8 cellular contexts compared by ENCODE assay signal in the genomic region with DNA sequence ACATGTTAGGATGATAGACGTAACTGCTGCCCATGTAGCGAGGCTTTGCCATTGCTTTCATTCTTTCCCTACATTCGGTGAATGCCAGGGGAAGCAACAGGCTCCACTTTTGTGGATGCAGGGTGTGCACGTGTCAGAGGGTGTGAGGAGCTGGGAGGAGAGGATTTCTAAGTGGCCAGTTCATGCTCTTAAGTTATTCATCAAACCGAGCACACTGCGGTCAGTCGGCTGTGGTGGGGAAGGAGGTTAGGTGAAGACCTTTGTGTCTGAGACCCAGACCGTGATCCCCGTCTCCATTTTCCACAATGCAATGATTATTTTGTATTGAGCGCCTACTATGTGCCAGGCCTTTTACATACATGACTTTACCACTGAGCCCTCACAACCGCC.
A peak's percentile ranks its signal among the peaks of the same experiment; 100 is the strongest.
DNase-seq lines count a peak whose midpoint lies in the region; ATAC-seq and TF ChIP-seq lines count a peak whose summit lies in the region.

No MANE protein-coding gene starts in this region.

- ATAC-seq in CD8-positive, alpha-beta T cell, result no peak

- TF ChIP-seq POLR2A in ovary (IDR thresholded peaks at IDR 0.05), result no peak

- H3K4me2 ChIP-seq in PC-9, result no peak overlapping the region

- H3K4me1 ChIP-seq in CD8-positive, alpha-beta T cell (ENCODE audit: insufficient read depth, low read length), result peaks cover 8% of the 10 kb centered on the region
- H3K4me1 ChIP-seq in ovary (ENCODE audit: insufficient read depth), result peaks cover 3% of the 10 kb centered on the region
- H3K4me1 ChIP-seq in PC-9 (replicated peaks; ENCODE audit: insufficient read depth), result no peaks in the 10 kb centered on the region

- no peaks in the 10 kb centered on the region for H4K20me1 ChIP-seq in PC-9 (ENCODE audit: insufficient read depth)

- H3K9me3 Mint-ChIP-seq in CD8-positive, alpha-beta T cell, result no peaks in the 10 kb centered on the region

- H3K4me3 ChIP-seq in CD8-positive, alpha-beta T cell (ENCODE audit: low read depth, low read length), result no peak overlapping the region
- H3K4me3 ChIP-seq in fibroblast of mammary gland (ENCODE audit: control insufficient read depth, low read depth, low read length) (peak overlapping the region; percentile 35), ovary (peak overlapping the region; percentile 58), PC-9 (no peak overlapping the region)

- TF ChIP-seq CTCF in CD8-positive, alpha-beta T cell (IDR thresholded peaks at IDR 0.05), result no peak
- no peak for TF ChIP-seq CTCF in fibroblast of mammary gland (conservative IDR thresholded peaks at IDR 0.05; ENCODE audit: control insufficient read depth, insufficient read depth, low read depth, low read length)
- TF ChIP-seq CTCF in ovary (IDR thresholded peaks at IDR 0.05), result no peak
- TF ChIP-seq CTCF in PC-9 (conservative IDR thresholded peaks at IDR 0.05), result no peak

- CTCF ChIA-PET in CD8-positive, alpha-beta T cell (lab: Charles Lee), result no interaction called here
- CTCF ChIA-PET in PC-9 (lab: Charles Lee), result no interaction called here

- no peaks in the 10 kb centered on the region for H3K27me3 ChIP-seq in CD8-positive, alpha-beta T cell (ENCODE audit: insufficient read depth, low read length)
- H3K27me3 ChIP-seq in ovary, result no peaks in the 10 kb centered on the region
- no peaks in the 10 kb centered on the region; the same call in 1 of the 2 replicates for H3K27me3 ChIP-seq in PC-9 (ENCODE audit: insufficient read depth, low read depth)

- H3K79me2 ChIP-seq in PC-9 (ENCODE audit: low read depth), result no peaks in the 10 kb centered on the region

- no peaks in the 10 kb centered on the region for H3K9me3 ChIP-seq in CD8-positive, alpha-beta T cell (ENCODE audit: low read length)
- H3K9me3 ChIP-seq in ovary (no peaks in the 10 kb centered on the region), PC-9 (ENCODE audit: insufficient read depth, low read depth) (no peaks in the 10 kb centered on the region)

- no TSS peak for BruUV-seq in PC-9 (replicated peaks; lab: Mats Ljungman, UMichigan)

- intact Hi-C loops in CD8-positive, alpha-beta T cell (cut with DNase I, micrococcal nuclease), result loop anchor here (2.0 to 10.0 kb wide), 3 partner anchors 42 to 868 kb away; no protein-coding TSS in a partner anchor
- intact Hi-C loops in ovary (cut with DNase I), result loop anchor here in 2 of 4 donors (10.0 kb wide), 2 partner anchors 648 to 1098 kb away; a partner anchor contains a TSS
- intact Hi-C loops in PC-9 (cut with micrococcal nuclease; ENCODE audit: unreplicated experiment), result no loop called here

- DNase-seq in CD8-positive, alpha-beta T cell, result no peak
- peak; percentile 33 for DNase-seq in NCI-H2227 treated with DMSO at 0.1 percent for 48 hours (lab: John Stamatoyannopoulos, UW)
- peak; percentile 48 for DNase-seq in fibroblast of mammary gland (ENCODE audit: low read depth)
- peak; percentile 39 to 53 (median 45) for DNase-seq in ovary
- DNase-seq in PC-9, result no peak
- no peak for DNase-seq in globus pallidus (ENCODE audit: low spot score)
- no peak for DNase-seq in HPDE6-E6E7 (ENCODE audit: extremely low spot score)
- no peak for DNase-seq in SHP77 (lab: John Stamatoyannopoulos, UW)

- H3K4me3 Mint-ChIP-seq in CD8-positive, alpha-beta T cell, result peak overlapping the region; percentile 82

- H3K27ac Mint-ChIP-seq in CD8-positive, alpha-beta T cell, result peak overlapping the region; percentile 72

- H3F3A ChIP-seq in PC-9 (ENCODE audit: insufficient read depth, low read depth), result no peaks in the 10 kb centered on the region

- peaks cover 26% of the 10 kb centered on the region for H3K27me3 Mint-ChIP-seq in CD8-positive, alpha-beta T cell (ENCODE audit: low read depth)

- WGBS in ovary, 3 donors, result 15 to 30% (median 15%) methylated on average over 11 of the region's 11 CpGs

- H2AFZ ChIP-seq in PC-9, result no peak overlapping the region

- no peaks in the 10 kb centered on the region for H3K9me2 ChIP-seq in PC-9 (ENCODE audit: insufficient read depth)

- POLR2A ChIA-PET in CD8-positive, alpha-beta T cell (lab: Charles Lee), result interaction anchor here (0.6 to 2.0 kb wide), 5 partner anchors 8 to 51 kb away, joined by 3 to 10 read pairs (median 3); no protein-coding TSS in a partner anchor
- POLR2A ChIA-PET in PC-9 (lab: Charles Lee; ENCODE audit: unreplicated experiment), result no interaction called here

- TF ChIP-seq EP300 in ovary (IDR thresholded peaks at IDR 0.05), result no peak

- H3K36me3 ChIP-seq in CD8-positive, alpha-beta T cell (ENCODE audit: insufficient read depth, low read length), result no peaks in the 10 kb centered on the region
- H3K36me3 ChIP-seq in ovary, result no peaks in the 10 kb centered on the region
- no peaks in the 10 kb centered on the region for H3K36me3 ChIP-seq in PC-9 (ENCODE audit: low read depth)

- no peak overlapping the region for H3K27ac ChIP-seq in CD8-positive, alpha-beta T cell (ENCODE audit: low read depth, low read length)
- H3K27ac ChIP-seq in ovary (peak overlapping the region in 1 of 2 donors; percentile 88), PC-9 (no peak overlapping the region)

- H3K4me1 Mint-ChIP-seq in CD8-positive, alpha-beta T cell (ENCODE audit: low read depth), result peaks cover 33% of the 10 kb centered on the region

- peaks cover 2% of the 10 kb centered on the region for H3K36me3 Mint-ChIP-seq in CD8-positive, alpha-beta T cell

Comparison
In these comparisons a context has a peak if more than half of its experiments do, and no peak if none do; other contexts are left out.
1. DNase-seq: peak in NCI-H2227 treated with DMSO at 0.1 percent for 48 hours (single experiment), fibroblast of mammary gland (single experiment) and ovary (5 of 5); none in CD8-positive, alpha-beta T cell (0 of 7), PC-9 (0 of 2), globus pallidus (single experiment), HPDE6-E6E7 (single experiment) and SHP77 (0 of 2).
2. H3K4me3 ChIP-seq: peak in fibroblast of mammary gland (single experiment) and ovary (single experiment); none in CD8-positive, alpha-beta T cell (single experiment) and PC-9 (single experiment).